In the genomic region with DNA sequence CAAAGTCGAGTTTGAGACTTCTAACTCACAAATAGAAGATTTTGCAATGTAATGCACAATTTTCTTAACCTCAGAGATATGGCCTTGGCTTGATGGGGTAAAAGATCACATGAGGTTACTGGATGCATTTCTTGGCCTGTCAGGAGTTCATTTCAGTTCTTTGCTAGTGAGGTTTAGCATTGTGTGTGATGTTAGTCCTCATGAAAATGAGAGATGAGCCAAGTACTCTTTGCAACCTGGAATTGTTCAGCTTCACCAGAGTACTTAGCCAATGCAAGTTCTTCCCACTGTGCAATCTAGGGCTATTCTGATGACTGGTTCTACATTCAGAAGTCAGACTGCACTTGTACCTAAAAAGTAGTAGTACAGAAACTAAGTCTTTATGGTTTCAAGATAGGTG, we compare ENCODE assay signal across 16 cellular contexts.
"Had no signal": no experiment of that assay in that cellular context is flagged by ENCODE, and none has a peak within 500 bp of the region (broad histone marks: within the 10 kb centered on the region; RNA-seq: fewer than 3 reads in every experiment).

No MANE protein-coding gene starts in this region.

- H3K36me3 ChIP-seq: brain microvascular endothelial cell had no signal

- H3K27me3 ChIP-seq: brain microvascular endothelial cell, hepatocyte had no signal

- DNase-seq: activated CD4-positive, alpha-beta T cell treated with anti-CD3 and anti-CD28 coated beads, Interleukin-2, amount 10 ng/mL, durations not matched to agents 7 days and 5 days; brain microvascular endothelial cell; cerebellar nuclear complex; endodermal cell; natural killer cell; nucleus accumbens; SK-N-SH; stimulated activated CD4-positive, alpha-beta T cell treated with anti-CD3 and anti-CD28 coated beads, Interleukin-4, amount 100 ng/mL, for 1 hour; stimulated activated CD8-positive, alpha-beta memory T cell treated with anti-CD3 and anti-CD28 coated beads, Interleukin-4, amount 100 ng/mL, for 48 hours; stimulated activated naive CD8-positive, alpha-beta T cell treated with anti-CD3 and anti-CD28 coated beads, Interleukin-15, Interleukin-2, amounts not matched to agents 100 U/mL and 50 U/mL, for 24 hours; T-helper 1 cell had no signal

- H3K27me3 Mint-ChIP-seq: activated CD4-positive, alpha-beta T cell treated with anti-CD3 and anti-CD28 coated beads, Interleukin-2, amount 10 ng/mL, durations not matched to agents 7 days and 5 days; activated naive CD4-positive, alpha-beta T cell treated with anti-CD3 and anti-CD28 coated beads, Interleukin-2, amount 50 U/mL, for 24 hours; progenitor cell of endocrine pancreas had no signal

- H3K27ac ChIP-seq: brain microvascular endothelial cell, hepatocyte had no signal

- H3K27ac Mint-ChIP-seq: activated CD4-positive, alpha-beta T cell treated with anti-CD3 and anti-CD28 coated beads, Interleukin-2, amount 10 ng/mL, durations not matched to agents 7 days and 5 days; activated naive CD4-positive, alpha-beta T cell treated with anti-CD3 and anti-CD28 coated beads, Interleukin-2, amount 50 U/mL, for 24 hours; activated T-helper 2 cell treated with anti-CD3 and anti-CD28 coated beads, Interferon-gamma antibody, Interleukin-2, Interleukin-4, amounts not matched to agents 10 μg/mL and 5 μg/mL and 100 μg/mL, durations not matched to agents 14 hours and 24 hours and 36 hours; endodermal cell; natural killer cell; WTC11 had no signal

- ATAC-seq: natural killer cell; stimulated activated naive CD8-positive, alpha-beta T cell treated with anti-CD3 and anti-CD28 coated beads, Interleukin-15, Interleukin-2, amounts not matched to agents 100 U/mL and 50 U/mL, for 24 hours; WTC11 had no signal

- H3K36me3 Mint-ChIP-seq: natural killer cell, WTC11 had no signal

- H3K9me3 Mint-ChIP-seq: activated CD4-positive, alpha-beta T cell treated with anti-CD3 and anti-CD28 coated beads, Interleukin-2, amount 10 ng/mL, durations not matched to agents 7 days and 5 days; activated T-helper 2 cell treated with anti-CD3 and anti-CD28 coated beads, Interferon-gamma antibody, Interleukin-2, Interleukin-4, amounts not matched to agents 10 μg/mL and 5 μg/mL and 100 μg/mL, durations not matched to agents 14 hours and 24 hours and 36 hours; endodermal cell; natural killer cell; WTC11 had no signal

- H3K9me3 ChIP-seq: SK-N-SH had no signal

- H3K4me3 Mint-ChIP-seq: activated CD4-positive, alpha-beta T cell treated with anti-CD3 and anti-CD28 coated beads, Interleukin-2, amount 10 ng/mL, durations not matched to agents 7 days and 5 days; activated naive CD4-positive, alpha-beta T cell treated with anti-CD3 and anti-CD28 coated beads, Interleukin-2, amount 50 U/mL, for 24 hours; endodermal cell; natural killer cell; WTC11 had no signal

- H3K4me3 ChIP-seq: hepatocyte had no signal
